Comparison of ENCODE assay signal across 14 cellular contexts in the genomic region with DNA sequence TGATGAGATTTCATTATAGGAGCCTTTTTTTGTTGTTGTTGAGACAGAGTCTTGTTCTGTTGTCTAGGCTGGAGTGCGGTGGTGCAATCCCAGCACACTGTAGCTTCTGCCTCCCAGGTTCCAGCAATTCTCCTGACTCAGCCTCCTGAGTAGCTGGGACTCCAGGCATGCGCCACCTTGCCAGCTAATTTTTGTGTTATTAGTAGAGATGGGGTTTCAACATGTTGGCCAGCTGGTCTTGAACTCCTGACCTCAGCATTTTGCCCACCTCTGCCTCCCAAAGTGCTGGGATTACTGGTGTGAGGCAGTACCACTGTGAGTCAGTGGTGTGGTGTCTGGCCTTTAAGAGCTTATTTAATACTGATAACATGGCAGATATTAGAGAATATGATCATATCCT.
A peak's percentile ranks its signal among the peaks of the same experiment; 100 is the strongest.
DNase-seq lines count a peak whose midpoint lies in the region; ATAC-seq, FAIRE-seq and TF ChIP-seq lines count a peak whose summit lies in the region.
"Had no signal": no experiment of that assay in that cellular context is flagged by ENCODE, and none has a peak within 500 bp of the region (broad histone marks: within the 10 kb centered on the region; RNA-seq: fewer than 3 reads in every experiment).

No MANE protein-coding gene starts in this region.

- FAIRE-seq in HepG2 (lab: Jason Lieb, UNC), result no peak

- peaks cover 8% of the 10 kb centered on the region for H3K9me3 Mint-ChIP-seq in MCF 10A (ENCODE audit: unreplicated experiment)
- H3K9me3 Mint-ChIP-seq in activated T-cell treated with anti-CD3 and anti-CD28 coated beads, Interleukin-2, amount 50 U/mL, for 4 hours, result peaks cover 11% of the 10 kb centered on the region
- H3K9me3 Mint-ChIP-seq in T-cell, result peaks cover 12 to 13% (median 12%) of the 10 kb centered on the region in 3 donors
- H3K9me3 Mint-ChIP-seq: effector memory CD8-positive, alpha-beta T cell had no signal

- peak overlapping the region in 1 of 2 donors; percentile 53 for H3K27ac ChIP-seq in breast epithelium
- peak overlapping the region in 1 of 4 donors; percentile 14 for H3K27ac ChIP-seq in esophagus muscularis mucosa (replicated peaks in 1 of 4)
- H3K27ac ChIP-seq in HepG2 (ENCODE audit: extremely low read length, insufficient read depth, low read length), result no peak overlapping the region
- no peak overlapping the region for H3K27ac ChIP-seq in tibial artery
- H3K27ac ChIP-seq: body of pancreas, thyroid gland had no signal

- H3K36me3 ChIP-seq in breast epithelium (no peaks in the 10 kb centered on the region), esophagus muscularis mucosa (peaks cover 0 to 5% (median 0%) of the 10 kb centered on the region in 4 donors), HepG2 (replicated peaks in 1 of 2; ENCODE audit: control insufficient read depth in 1 of 2, insufficient read depth in 2 of 2, low read length in 2 of 2) (no peaks in the 10 kb centered on the region), tibial artery (peaks cover 0 to 6% (median 0%) of the 10 kb centered on the region in 3 donors)
- H3K36me3 ChIP-seq: thyroid gland had no signal

- peak; percentile 88 for DNase-seq in MCF 10A (ENCODE audit: unreplicated experiment)
- no peak for DNase-seq in breast epithelium (ENCODE audit: low spot score in 2 of 2)
- peak; percentile 72 for DNase-seq in esophagus muscularis mucosa (ENCODE audit: extremely low spot score)
- DNase-seq in HepG2 (ENCODE audit: low spot score), result no peak
- DNase-seq in tibial artery, result peak; percentile 66 to 69
- no peak for DNase-seq in activated T-cell treated with anti-CD3 and anti-CD28 coated beads, Interleukin-2, amount 50 U/mL, for 4 hours
- no peak for DNase-seq in T-cell
- DNase-seq in NCI-H69 (lab: John Stamatoyannopoulos, UW), result no peak
- DNase-seq: effector memory CD8-positive, alpha-beta T cell; NCI-H510A treated with DMSO at 0.1 percent for 48 hours; stimulated activated CD4-positive, alpha-beta T cell treated with anti-CD3 and anti-CD28 coated beads, Interleukin-15, amount 100 ng/mL, for 24 hours; thyroid gland had no signal

- H3K79me2 ChIP-seq in HepG2 (ENCODE audit: insufficient read depth, low read length), result no peaks in the 10 kb centered on the region

- no peak overlapping the region for H3K9ac ChIP-seq in HepG2 (ENCODE audit: insufficient read depth, low read depth, low read length)

- no peak for TF ChIP-seq RAD21 in HepG2 (CRISPR knock-in tag; IDR thresholded peaks at IDR 0.05)

- H4K20me1 ChIP-seq in HepG2 (ENCODE audit: insufficient read depth, low read length), result no peaks in the 10 kb centered on the region

- no peaks in the 10 kb centered on the region for H3K27me3 ChIP-seq in breast epithelium
- H3K27me3 ChIP-seq in esophagus muscularis mucosa, result no peaks in the 10 kb centered on the region
- H3K27me3 ChIP-seq in HepG2 (ENCODE audit: control insufficient read depth in 1 of 2, insufficient read depth in 2 of 2, low read length in 2 of 2), result peaks cover 0 to 28% of the 10 kb centered on the region in 2 experiments; a peak in 3 of 5 replicates
- no peaks in the 10 kb centered on the region for H3K27me3 ChIP-seq in tibial artery
- H3K27me3 ChIP-seq: body of pancreas, thyroid gland had no signal

- H3K9me3 ChIP-seq in breast epithelium, result peaks cover 7 to 15% of the 10 kb centered on the region in 2 donors
- H3K9me3 ChIP-seq in esophagus muscularis mucosa, result peaks cover 0 to 5% (median 0%) of the 10 kb centered on the region in 4 donors
- H3K9me3 ChIP-seq in HepG2 (ENCODE audit: low read length), result peaks cover 26% of the 10 kb centered on the region
- peaks cover 0 to 7% (median 0%) of the 10 kb centered on the region in 3 donors for H3K9me3 ChIP-seq in tibial artery
- H3K9me3 ChIP-seq: body of pancreas, thyroid gland had no signal

- TF ChIP-seq POLR2A in breast epithelium (IDR thresholded peaks at IDR 0.05) (no peak), esophagus muscularis mucosa (IDR thresholded peaks at IDR 0.05; ENCODE audit: low read depth) (no peak), HepG2 (IDR thresholded peaks at IDR 0.05; ENCODE audit: insufficient read depth in 1 of 2, low read depth in 2 of 2, low read length in 2 of 2) (no peak)

- peaks cover 7% of the 10 kb centered on the region for H3K36me3 Mint-ChIP-seq in MCF 10A (ENCODE audit: insufficient read depth, unreplicated experiment)
- peaks cover 10% of the 10 kb centered on the region for H3K36me3 Mint-ChIP-seq in activated T-cell treated with anti-CD3 and anti-CD28 coated beads, Interleukin-2, amount 50 U/mL, for 4 hours (ENCODE audit: insufficient read depth)
- H3K36me3 Mint-ChIP-seq in T-cell, result peaks cover 16% of the 10 kb centered on the region

- in situ Hi-C loops in HepG2 (cut with HindIII; ENCODE audit: extremely low pct_ligation_motif_present, low pct_unique_long_range_greater_than_20kb), result no loop called here

- CTCF ChIA-PET in MCF 10A (lab: Yijun Ruan, JAX) (interaction anchor here (0.5 to 3.4 kb wide), 11 partner anchors 14 to 1751 kb away, joined by 3 to 18 read pairs (median 3); no protein-coding TSS in a partner anchor), HepG2 (lab: Yijun Ruan, JAX; ENCODE audit: low intra/inter-chr PET ratio, low total read pairs) (no interaction called here), T-cell (lab: Charles Lee) (no interaction called here)

- H3K4me1 ChIP-seq in breast epithelium, result no peaks in the 10 kb centered on the region
- H3K4me1 ChIP-seq in esophagus muscularis mucosa, result peaks cover 5 to 9% (median 6%) of the 10 kb centered on the region in 4 donors
- H3K4me1 ChIP-seq in HepG2 (ENCODE audit: insufficient read depth, low read length), result peaks cover 23% of the 10 kb centered on the region
- peaks cover 0 to 21% (median 3%) of the 10 kb centered on the region in 4 donors for H3K4me1 ChIP-seq in tibial artery
- H3K4me1 ChIP-seq: body of pancreas, thyroid gland had no signal

- 95% methylated on average over 2 of the region's 2 CpGs for WGBS in esophagus muscularis mucosa
- WGBS in HepG2 (ENCODE audit: low lambda C conversion rate), result 74% methylated on average over 2 of the region's 2 CpGs

- H3K4me1 Mint-ChIP-seq in MCF 10A (ENCODE audit: insufficient read depth, unreplicated experiment), result peaks cover 12% of the 10 kb centered on the region
- H3K4me1 Mint-ChIP-seq in activated T-cell treated with anti-CD3 and anti-CD28 coated beads, Interleukin-2, amount 50 U/mL, for 4 hours (ENCODE audit: low read depth), result no peaks in the 10 kb centered on the region
- no peaks in the 10 kb centered on the region for H3K4me1 Mint-ChIP-seq in T-cell

- ATAC-seq in HepG2 (peak; percentile 32; the same call in 1 of the 3 replicates), T-cell (replicated peaks in 1 of 4) (no peak)
- no peak for ATAC-seq in activated T-cell treated with anti-CD3 and anti-CD28 coated beads, Interleukin-2, amount 50 U/mL, for 4 hours
- ATAC-seq: body of pancreas; effector memory CD8-positive, alpha-beta T cell had no signal

- TF ChIP-seq CTCF in MCF 10A (IDR thresholded peaks at IDR 0.05; ENCODE audit: unreplicated experiment) (no peak), breast epithelium (IDR thresholded peaks at IDR 0.05) (no peak), esophagus muscularis mucosa (IDR thresholded peaks at IDR 0.05) (no peak), HepG2 (CRISPR knock-in tag; IDR thresholded peaks at IDR 0.05) (no peak), tibial artery (IDR thresholded peaks at IDR 0.05) (no peak)

- intact Hi-C loops in MCF 10A (cut with micrococcal nuclease), result no loop called here
- intact Hi-C loops in breast epithelium (cut with DNase I; ENCODE audit: low total_unique reads), result no loop called here
- intact Hi-C loops in esophagus muscularis mucosa (cut with DNase I), result no loop called here
- intact Hi-C loops in HepG2 (cut with micrococcal nuclease; ENCODE audit: unreplicated experiment), result no loop called here
- intact Hi-C loops in tibial artery (cut with DNase I; ENCODE audit: low total_unique reads), result no loop called here

- no peak overlapping the region for H3K4me2 ChIP-seq in HepG2 (ENCODE audit: low read depth, low read length)

- H2AFZ ChIP-seq in HepG2 (ENCODE audit: low read length), result no peak overlapping the region

- H3K4me3 Mint-ChIP-seq in MCF 10A (ENCODE audit: unreplicated experiment) (no peak overlapping the region), T-cell (no peak overlapping the region)
- no peak overlapping the region for H3K4me3 Mint-ChIP-seq in activated T-cell treated with anti-CD3 and anti-CD28 coated beads, Interleukin-2, amount 50 U/mL, for 4 hours
- H3K4me3 Mint-ChIP-seq: effector memory CD8-positive, alpha-beta T cell had no signal

- H3K4me3 ChIP-seq in breast epithelium (no peak overlapping the region), esophagus muscularis mucosa (no peak overlapping the region), HepG2 (replicated peaks in 1 of 3; ENCODE audit: insufficient read depth in 1 of 3, low read depth in 2 of 3, low read length in 3 of 3) (no peak overlapping the region), tibial artery (no peak overlapping the region)
- H3K4me3 ChIP-seq: body of pancreas, thyroid gland had no signal

- POLR2A ChIA-PET in MCF 10A (lab: Yijun Ruan, JAX) (interaction anchor here (1.0 to 3.9 kb wide), 17 partner anchors 13 to 143 kb away, joined by 3 to 42 read pairs (median 4); a partner anchor contains a TSS), HepG2 (lab: Yijun Ruan, JAX) (interaction anchor here (0.6 to 1.6 kb wide), 4 partner anchors 55 to 141 kb away, joined by 3 to 7 read pairs (median 3); a partner anchor contains a TSS), T-cell (lab: Charles Lee) (no interaction called here)

- BruUV-seq in MCF 10A (replicated peaks; lab: Mats Ljungman, UMichigan), result no TSS peak
- no TSS peak for BruUV-seq in HepG2 (replicated peaks; lab: Mats Ljungman, UMichigan)

- H3K27me3 Mint-ChIP-seq in MCF 10A (ENCODE audit: insufficient read depth, unreplicated experiment) (no peaks in the 10 kb centered on the region), T-cell (no peaks in the 10 kb centered on the region)
- no peaks in the 10 kb centered on the region for H3K27me3 Mint-ChIP-seq in activated T-cell treated with anti-CD3 and anti-CD28 coated beads, Interleukin-2, amount 50 U/mL, for 4 hours (ENCODE audit: low read depth)
- H3K27me3 Mint-ChIP-seq: effector memory CD8-positive, alpha-beta T cell had no signal

- peak overlapping the region; percentile 6 for H3K27ac Mint-ChIP-seq in MCF 10A (ENCODE audit: low read depth, unreplicated experiment)
- H3K27ac Mint-ChIP-seq in T-cell, result no peak overlapping the region
- H3K27ac Mint-ChIP-seq: activated T-helper 2 cell treated with anti-CD3 and anti-CD28 coated beads, Interferon-gamma antibody, Interleukin-2, Interleukin-4, amounts not matched to agents 10 μg/mL and 5 μg/mL and 100 μg/mL, durations not matched to agents 14 hours and 24 hours and 36 hours; effector memory CD8-positive, alpha-beta T cell had no signal

- no peak for TF ChIP-seq EP300 in esophagus muscularis mucosa (IDR thresholded peaks at IDR 0.05)
- no peak for TF ChIP-seq EP300 in HepG2 (IDR thresholded peaks at IDR 0.05; ENCODE audit: low read depth in 2 of 2, low read length in 2 of 2)
- no peak for TF ChIP-seq EP300 in HepG2 (CRISPR knock-in tag; IDR thresholded peaks at IDR 0.05; ENCODE audit: borderline replicate concordance)

TF ChIP-seq in HepG2, 621 proteins besides CTCF, POLR2A, EP300 and RAD21 (continues in another document):
- TF ChIP-seq MAFF (IDR thresholded peaks at IDR 0.05; ENCODE audit: low read depth, low read length) (0 out of 2 replicates have a peak, but pooled peaks have one; percentile 15), ZNF317 (CRISPR knock-in tag; IDR thresholded peaks at IDR 0.05) (no peak)

Comparison
In these comparisons a context has a peak if more than half of its experiments do, and no peak if none do; other contexts are left out.
1. DNase-seq: peak in MCF 10A (single experiment), esophagus muscularis mucosa (single experiment) and tibial artery (2 of 2); none in breast epithelium (0 of 2), HepG2 (single experiment), activated T-cell treated with anti-CD3 and anti-CD28 coated beads, Interleukin-2, amount 50 U/mL, for 4 hours (single experiment), T-cell (0 of 34) and NCI-H69 (single experiment).
2. POLR2A ChIA-PET loops: an anchor here in MCF 10A (1.0 to 3.9 kb wide) and HepG2 (0.6 to 1.6 kb wide); none called in T-cell.